ENCODE assay signal across 20 cellular contexts in the genomic region with DNA sequence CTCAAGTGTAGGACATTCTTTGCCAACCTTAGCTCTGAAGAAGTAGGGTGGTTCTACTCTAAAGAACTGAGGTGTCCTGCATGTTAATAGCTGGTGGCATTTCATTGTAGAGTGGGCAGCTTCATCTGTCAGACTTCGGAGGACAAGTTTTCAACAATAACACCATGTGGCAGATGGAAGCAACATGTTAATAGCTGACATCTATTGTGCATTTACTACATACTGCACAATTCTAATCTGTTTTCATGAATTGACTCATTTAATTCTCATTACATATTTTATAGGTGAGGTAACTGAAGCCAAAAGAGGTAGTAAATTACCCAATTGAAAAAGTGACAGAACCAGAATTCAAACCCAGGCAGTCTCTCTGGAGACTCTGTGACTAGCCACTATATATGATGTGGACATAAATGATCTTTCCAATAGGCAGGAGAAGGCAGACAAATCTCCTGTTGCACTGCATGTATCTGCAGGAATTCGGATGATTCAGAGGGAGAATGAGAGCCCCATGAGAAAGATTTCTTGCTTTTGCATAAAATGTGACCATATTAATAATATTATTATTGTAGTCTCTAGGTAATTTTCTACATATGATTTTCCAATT.
"Had no signal": no experiment of that assay in that cellular context is flagged by ENCODE, and none has a peak within 500 bp of the region (broad histone marks: within the 10 kb centered on the region; RNA-seq: fewer than 3 reads in every experiment).

No MANE protein-coding gene starts in this region.

- DNase-seq: effector memory CD4-positive, alpha-beta T cell; esophagus squamous epithelium; gastrocnemius medialis; heart right ventricle; hypothalamus; kidney glomerular epithelial cell; mucosa of descending colon; naive thymus-derived CD8-positive, alpha-beta T cell; posterior cingulate gyrus; stimulated activated CD4-positive, alpha-beta T cell treated with anti-CD3 and anti-CD28 coated beads, Interleukin-2, amount 100 ng/mL, for 24 hours; stimulated activated CD4-positive, alpha-beta T cell treated with anti-CD3 and anti-CD28 coated beads, Interleukin-4, amount 100 ng/mL, for 4 hours; stimulated activated naive B cell treated with anti-CD40 and anti-IgM and Interleukin-4, amounts not matched to agents 10 μg/mL and 1 μg/mL and 100 μg/mL, for 72 hours; stimulated activated naive CD8-positive, alpha-beta T cell treated with anti-CD3 and anti-CD28 coated beads, Interleukin-15, amount 100 ng/mL, for 72 hours; testis; upper lobe of right lung had no signal

- H3K27ac ChIP-seq: esophagus squamous epithelium, gastrocnemius medialis, heart right ventricle, neutrophil, skin epidermis, testis, tibial nerve, upper lobe of right lung, vagina had no signal

- H3K27me3 ChIP-seq: esophagus squamous epithelium, gastrocnemius medialis, heart right ventricle, neutrophil, testis, tibial nerve, upper lobe of right lung, vagina had no signal

- H3K9me3 ChIP-seq: esophagus squamous epithelium, gastrocnemius medialis, mucosa of descending colon, neutrophil, testis, vagina had no signal

- H3K4me1 ChIP-seq: esophagus squamous epithelium, gastrocnemius medialis, heart right ventricle, testis, tibial nerve, upper lobe of right lung, vagina had no signal

- H3K27me3 Mint-ChIP-seq: stimulated activated naive B cell treated with anti-CD40 and anti-IgM and Interleukin-4, amounts not matched to agents 10 μg/mL and 1 μg/mL and 100 μg/mL, for 72 hours; stimulated activated naive CD8-positive, alpha-beta T cell treated with anti-CD3 and anti-CD28 coated beads, Interleukin-15, amount 100 ng/mL, for 72 hours had no signal

- H3K4me3 ChIP-seq: esophagus squamous epithelium, gastrocnemius medialis, heart right ventricle, mucosa of descending colon, skin epidermis, testis, tibial nerve, upper lobe of right lung, vagina had no signal

- H3K36me3 Mint-ChIP-seq: naive thymus-derived CD8-positive, alpha-beta T cell; stimulated activated naive B cell treated with anti-CD40 and anti-IgM and Interleukin-4, amounts not matched to agents 10 μg/mL and 1 μg/mL and 100 μg/mL, for 72 hours had no signal

- ATAC-seq: gastrocnemius medialis; heart right ventricle; mucosa of descending colon; naive thymus-derived CD8-positive, alpha-beta T cell; sciatic nerve; stimulated activated naive B cell treated with anti-CD40 and anti-IgM and Interleukin-4, amounts not matched to agents 10 μg/mL and 1 μg/mL and 100 μg/mL, for 72 hours; stimulated activated naive CD8-positive, alpha-beta T cell treated with anti-CD3 and anti-CD28 coated beads, Interleukin-15, amount 100 ng/mL, for 72 hours; upper lobe of right lung had no signal

- H3K36me3 ChIP-seq: esophagus squamous epithelium, gastrocnemius medialis, heart right ventricle, neutrophil, tibial nerve, upper lobe of right lung, vagina had no signal

- H3K4me3 Mint-ChIP-seq: naive thymus-derived CD8-positive, alpha-beta T cell; stimulated activated naive B cell treated with anti-CD40 and anti-IgM and Interleukin-4, amounts not matched to agents 10 μg/mL and 1 μg/mL and 100 μg/mL, for 72 hours; stimulated activated naive CD8-positive, alpha-beta T cell treated with anti-CD3 and anti-CD28 coated beads, Interleukin-15, amount 100 ng/mL, for 72 hours had no signal

- H3K4me1 Mint-ChIP-seq: naive thymus-derived CD8-positive, alpha-beta T cell; stimulated activated naive B cell treated with anti-CD40 and anti-IgM and Interleukin-4, amounts not matched to agents 10 μg/mL and 1 μg/mL and 100 μg/mL, for 72 hours; stimulated activated naive CD8-positive, alpha-beta T cell treated with anti-CD3 and anti-CD28 coated beads, Interleukin-15, amount 100 ng/mL, for 72 hours had no signal

- H3K27ac Mint-ChIP-seq: naive thymus-derived CD8-positive, alpha-beta T cell; stimulated activated naive B cell treated with anti-CD40 and anti-IgM and Interleukin-4, amounts not matched to agents 10 μg/mL and 1 μg/mL and 100 μg/mL, for 72 hours; stimulated activated naive CD8-positive, alpha-beta T cell treated with anti-CD3 and anti-CD28 coated beads, Interleukin-15, amount 100 ng/mL, for 72 hours had no signal
